Comparison of ENCODE assay signal across 11 cellular contexts in the genomic region with DNA sequence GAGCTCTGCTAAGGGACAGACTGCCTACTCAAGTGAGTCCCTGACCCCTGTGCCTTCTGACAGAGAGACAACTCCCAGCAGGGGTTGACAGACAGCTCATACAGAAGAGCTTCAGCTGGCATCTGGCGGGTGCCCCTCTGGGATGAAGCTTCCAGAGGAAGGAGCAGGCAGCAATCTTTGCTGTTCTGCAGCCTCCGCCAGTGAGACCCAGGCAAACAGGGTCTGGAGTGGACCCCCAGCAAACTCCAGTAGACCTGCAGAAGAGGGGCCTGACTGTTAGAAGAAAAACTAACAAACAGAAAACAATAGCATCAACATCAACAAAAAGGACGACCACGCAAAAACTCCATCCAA. TPM values are rescaled to one million over a fixed set of nuclear protein-coding genes. Genes with fewer than 3 reads are reported as not detected.
DNase-seq lines count a peak whose midpoint lies in the region; ATAC-seq and TF ChIP-seq lines count a peak whose summit lies in the region.
"Not testable (repeated sequence)": the region's sequence is repeated elsewhere in the genome, so short reads cannot be mapped to it uniquely, and the experiment has no call there.
"Had no signal": no experiment of that assay in that cellular context is flagged by ENCODE, and none has a peak within 500 bp of the region (broad histone marks: within the 10 kb centered on the region; RNA-seq: fewer than 3 reads in every experiment).

No MANE protein-coding gene starts in this region.

- CTCF ChIA-PET in CD8-positive, alpha-beta memory T cell (lab: Charles Lee), result interaction anchor here (1.3 kb wide), 1 partner anchor 10 kb away, joined by 3 read pairs; no protein-coding TSS in a partner anchor
- CTCF ChIA-PET in activated B cell treated with CpG ODN at 0.5 μM for 24 hours (lab: Charles Lee), result interaction anchor here (1.3 kb wide), 1 partner anchor 176 kb away, joined by 3 read pairs; no protein-coding TSS in a partner anchor

- not testable (repeated sequence) for H3K36me3 ChIP-seq in CD8-positive, alpha-beta memory T cell (ENCODE audit: insufficient read depth, low read length)

- ATAC-seq in activated B cell treated with CpG ODN at 0.5 μM for 24 hours (ENCODE audit: low read depth); activated naive CD8-positive, alpha-beta T cell treated with anti-CD3 and anti-CD28 coated beads, Interleukin-2, amount 10 ng/mL, durations not matched to agents 7 days and 5 days (ENCODE audit: low read depth); natural killer cell treated with Interleukin-12 subunit alpha and Interleukin-12 subunit beta and Interleukin-15 and Interleukin-18, amount 100 ng/mL, for 72 hours; stimulated activated naive B cell treated with anti-CD40 and anti-IgM and Interleukin-4, amounts not matched to agents 10 μg/mL and 1 μg/mL and 100 μg/mL, for 72 hours (replicated peaks): not testable (repeated sequence)

- peaks cover 0 to 12% (median 2%) of the 10 kb centered on the region in 3 donors for H3K36me3 Mint-ChIP-seq in CD8-positive, alpha-beta memory T cell
- H3K36me3 Mint-ChIP-seq in activated B cell treated with CpG ODN at 0.5 μM for 24 hours (ENCODE audit: low read depth); activated naive CD8-positive, alpha-beta T cell treated with anti-CD3 and anti-CD28 coated beads, Interleukin-2, amount 10 ng/mL, durations not matched to agents 7 days and 5 days: not testable (repeated sequence)
- H3K36me3 Mint-ChIP-seq in immature natural killer cell, result peaks cover 11 to 33% (median 30%) of the 10 kb centered on the region in 3 donors
- peaks cover 30% of the 10 kb centered on the region for H3K36me3 Mint-ChIP-seq in natural killer cell treated with Interleukin-12 subunit alpha and Interleukin-12 subunit beta and Interleukin-15 and Interleukin-18, amount 100 ng/mL, for 72 hours
- peaks cover 7 to 18% of the 10 kb centered on the region in 2 donors for H3K36me3 Mint-ChIP-seq in stimulated activated naive B cell treated with anti-CD40 and anti-IgM and Interleukin-4, amounts not matched to agents 10 μg/mL and 1 μg/mL and 100 μg/mL, for 72 hours

- not testable (repeated sequence) for H3K4me1 ChIP-seq in CD8-positive, alpha-beta memory T cell (ENCODE audit: insufficient read depth, low read length)

- not testable (repeated sequence) for H3K27ac ChIP-seq in CD8-positive, alpha-beta memory T cell (ENCODE audit: low read depth, low read length)

- peaks cover 16 to 27% (median 24%) of the 10 kb centered on the region in 3 donors for H3K4me1 Mint-ChIP-seq in CD8-positive, alpha-beta memory T cell
- peaks cover 32% of the 10 kb centered on the region for H3K4me1 Mint-ChIP-seq in activated B cell treated with CpG ODN at 0.5 μM for 24 hours
- peaks cover 11% of the 10 kb centered on the region for H3K4me1 Mint-ChIP-seq in activated naive CD8-positive, alpha-beta T cell treated with anti-CD3 and anti-CD28 coated beads, Interleukin-2, amount 10 ng/mL, durations not matched to agents 7 days and 5 days
- peaks cover 48 to 57% of the 10 kb centered on the region in 2 donors for H3K4me1 Mint-ChIP-seq in immature natural killer cell
- peaks cover 20 to 23% of the 10 kb centered on the region in 2 donors for H3K4me1 Mint-ChIP-seq in natural killer cell treated with Interleukin-12 subunit alpha and Interleukin-12 subunit beta and Interleukin-15 and Interleukin-18, amount 100 ng/mL, for 72 hours (ENCODE audit: low read depth in 2 of 2)
- peaks cover 20 to 28% of the 10 kb centered on the region in 2 donors for H3K4me1 Mint-ChIP-seq in stimulated activated naive B cell treated with anti-CD40 and anti-IgM and Interleukin-4, amounts not matched to agents 10 μg/mL and 1 μg/mL and 100 μg/mL, for 72 hours

- H3K27me3 ChIP-seq in CD8-positive, alpha-beta memory T cell (ENCODE audit: insufficient read depth, low read length, poor library complexity, severe bottlenecking), result not testable (repeated sequence)

- TF ChIP-seq CTCF in activated B cell treated with CpG ODN at 0.5 μM for 24 hours (IDR thresholded peaks at IDR 0.05), result not testable (repeated sequence)

- H3K4me3 Mint-ChIP-seq in CD8-positive, alpha-beta memory T cell, result peak overlapping the region in 5 of 7 donors; percentile 4 to 68 (median 61)
- H3K4me3 Mint-ChIP-seq in activated B cell treated with CpG ODN at 0.5 μM for 24 hours, result peak overlapping the region; percentile 58
- not testable (repeated sequence) for H3K4me3 Mint-ChIP-seq in activated naive CD8-positive, alpha-beta T cell treated with anti-CD3 and anti-CD28 coated beads, Interleukin-2, amount 10 ng/mL, durations not matched to agents 7 days and 5 days; stimulated activated naive B cell treated with anti-CD40 and anti-IgM and Interleukin-4, amounts not matched to agents 10 μg/mL and 1 μg/mL and 100 μg/mL, for 72 hours
- peak overlapping the region; percentile 66 to 86 (median 72) for H3K4me3 Mint-ChIP-seq in immature natural killer cell
- H3K4me3 Mint-ChIP-seq in natural killer cell treated with Interleukin-12 subunit alpha and Interleukin-12 subunit beta and Interleukin-15 and Interleukin-18, amount 100 ng/mL, for 72 hours, result peak overlapping the region; percentile 18

- peaks cover 17 to 46% (median 32%) of the 10 kb centered on the region in 5 donors for H3K9me3 Mint-ChIP-seq in CD8-positive, alpha-beta memory T cell
- H3K9me3 Mint-ChIP-seq in activated B cell treated with CpG ODN at 0.5 μM for 24 hours, result peaks cover 28% of the 10 kb centered on the region
- H3K9me3 Mint-ChIP-seq in activated naive CD8-positive, alpha-beta T cell treated with anti-CD3 and anti-CD28 coated beads, Interleukin-2, amount 10 ng/mL, durations not matched to agents 7 days and 5 days, result not testable (repeated sequence)
- peaks cover 31 to 51% (median 50%) of the 10 kb centered on the region in 6 donors for H3K9me3 Mint-ChIP-seq in immature natural killer cell
- H3K9me3 Mint-ChIP-seq in natural killer cell treated with Interleukin-12 subunit alpha and Interleukin-12 subunit beta and Interleukin-15 and Interleukin-18, amount 100 ng/mL, for 72 hours, result peaks cover 22% of the 10 kb centered on the region
- H3K9me3 Mint-ChIP-seq in stimulated activated naive B cell treated with anti-CD40 and anti-IgM and Interleukin-4, amounts not matched to agents 10 μg/mL and 1 μg/mL and 100 μg/mL, for 72 hours, result peaks cover 16 to 20% of the 10 kb centered on the region in 2 donors

- H3K4me3 ChIP-seq in CD8-positive, alpha-beta memory T cell (ENCODE audit: low read length), result not testable (repeated sequence)

- H3K9me3 ChIP-seq in CD8-positive, alpha-beta memory T cell (ENCODE audit: low read length), result not testable (repeated sequence)

- not testable (repeated sequence) for DNase-seq in CD8-positive, alpha-beta memory T cell; activated B cell treated with CpG ODN at 0.5 μM for 24 hours; activated naive CD8-positive, alpha-beta T cell treated with anti-CD3 and anti-CD28 coated beads, Interleukin-2, amount 10 ng/mL, durations not matched to agents 7 days and 5 days; immature natural killer cell; natural killer cell treated with Interleukin-12 subunit alpha and Interleukin-12 subunit beta and Interleukin-15 and Interleukin-18, amount 100 ng/mL, for 72 hours (ENCODE audit: low spot score); stimulated activated naive B cell treated with anti-CD40 and anti-IgM and Interleukin-4, amounts not matched to agents 10 μg/mL and 1 μg/mL and 100 μg/mL, for 72 hours
- peak; percentile 55 for DNase-seq in NCI-H510A treated with DMSO at 0.1 percent for 48 hours (lab: John Stamatoyannopoulos, UW)

- not testable (repeated sequence) for H3K27me3 Mint-ChIP-seq in CD8-positive, alpha-beta memory T cell; activated B cell treated with CpG ODN at 0.5 μM for 24 hours; activated naive CD8-positive, alpha-beta T cell treated with anti-CD3 and anti-CD28 coated beads, Interleukin-2, amount 10 ng/mL, durations not matched to agents 7 days and 5 days; immature natural killer cell (ENCODE audit: low read depth in 3 of 3); natural killer cell treated with Interleukin-12 subunit alpha and Interleukin-12 subunit beta and Interleukin-15 and Interleukin-18, amount 100 ng/mL, for 72 hours; stimulated activated naive B cell treated with anti-CD40 and anti-IgM and Interleukin-4, amounts not matched to agents 10 μg/mL and 1 μg/mL and 100 μg/mL, for 72 hours

- intact Hi-C loops in activated B cell treated with CpG ODN at 0.5 μM for 24 hours (cut with micrococcal nuclease), result not testable (repeated sequence)

- POLR2A ChIA-PET in CD8-positive, alpha-beta memory T cell (lab: Charles Lee); activated B cell treated with CpG ODN at 0.5 μM for 24 hours (lab: Charles Lee); activated naive CD8-positive, alpha-beta T cell treated with anti-CD3 and anti-CD28 coated beads, Interleukin-2, amount 10 ng/mL, durations not matched to agents 7 days and 5 days (lab: Charles Lee): not testable (repeated sequence)

- H3K27ac Mint-ChIP-seq in CD8-positive, alpha-beta memory T cell, result peak overlapping the region in 4 of 8 donors; percentile 23 to 71 (median 46)
- peak overlapping the region; percentile 67 for H3K27ac Mint-ChIP-seq in activated B cell treated with CpG ODN at 0.5 μM for 24 hours
- H3K27ac Mint-ChIP-seq in activated naive CD8-positive, alpha-beta T cell treated with anti-CD3 and anti-CD28 coated beads, Interleukin-2, amount 10 ng/mL, durations not matched to agents 7 days and 5 days, result peak overlapping the region; percentile 54
- peak overlapping the region; percentile 64 to 96 (median 92) for H3K27ac Mint-ChIP-seq in immature natural killer cell
- H3K27ac Mint-ChIP-seq in natural killer cell treated with Interleukin-12 subunit alpha and Interleukin-12 subunit beta and Interleukin-15 and Interleukin-18, amount 100 ng/mL, for 72 hours, result peak overlapping the region in 1 of 2 donors; percentile 43
- H3K27ac Mint-ChIP-seq in stimulated activated naive B cell treated with anti-CD40 and anti-IgM and Interleukin-4, amounts not matched to agents 10 μg/mL and 1 μg/mL and 100 μg/mL, for 72 hours, result peak overlapping the region; percentile 65

RNA-seq across cellular contexts. Expression of gene ABCA9, which starts 10.5 kb away (rescaled TPM):
- not detected for total RNA-seq in CD8-positive, alpha-beta memory T cell
- not detected for polyA plus RNA-seq in CD8-positive, alpha-beta memory T cell
- total RNA-seq in activated B cell treated with CpG ODN at 0.5 μM for 24 hours, result 0.04 and 0.10 TPM in 2 replicates
- total RNA-seq in activated naive CD8-positive, alpha-beta T cell treated with anti-CD3 and anti-CD28 coated beads, Interleukin-2, amount 10 ng/mL, durations not matched to agents 7 days and 5 days, result under 1 TPM; 0.08 to 0.09 TPM
- polyA plus RNA-seq in immature natural killer cell, result under 1 TPM in 1 of 3 donors, not detected in 2; 0.47 TPM
- total RNA-seq in natural killer cell treated with Interleukin-12 subunit alpha and Interleukin-12 subunit beta and Interleukin-15 and Interleukin-18, amount 100 ng/mL, for 72 hours, result under 1 TPM in 1 of 2 donors, not detected in 1; 0.12 TPM
- total RNA-seq: H1, HT-29, PC-3, RPMI7951 had no signal
- polyA plus RNA-seq: H1 had no signal
